ENCODE assay signal across 8 cellular contexts in the genomic region with DNA sequence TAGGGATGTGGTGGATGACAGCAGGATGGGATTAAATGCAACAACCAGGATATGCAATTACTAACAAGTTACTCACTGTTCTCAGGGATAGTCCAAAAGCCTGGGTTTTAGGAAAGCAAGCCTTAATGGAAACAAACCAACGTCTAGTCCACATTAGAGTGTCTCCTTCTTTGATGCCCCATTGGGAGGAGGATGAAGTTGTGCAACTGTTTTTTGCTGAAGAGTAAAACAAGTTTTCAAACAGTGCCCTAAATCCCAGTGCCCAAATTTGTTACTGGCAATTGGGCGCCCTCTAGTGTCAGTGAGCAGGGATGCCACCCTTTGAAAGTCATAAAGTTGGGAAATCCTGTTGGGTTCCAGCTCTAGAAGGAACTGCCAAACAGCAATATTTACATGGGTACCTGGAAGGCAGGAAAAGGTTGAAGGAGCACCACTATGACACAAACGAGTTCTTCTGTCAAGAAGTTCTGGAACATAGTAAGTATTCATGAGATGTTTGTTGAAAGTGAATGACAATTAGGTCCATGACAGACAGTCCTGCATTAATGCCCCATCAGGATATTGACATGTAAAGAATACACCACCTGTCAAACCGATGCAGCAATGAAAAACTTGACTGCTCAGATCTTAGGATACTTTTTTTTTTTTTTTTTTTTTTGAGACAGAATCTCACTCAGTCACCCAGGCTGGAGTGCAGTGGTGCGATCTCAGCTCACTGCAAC. TPM values are rescaled to one million over a fixed set of nuclear protein-coding genes. Genes with fewer than 3 reads are reported as not detected.
A peak's percentile ranks its signal among the peaks of the same experiment; 100 is the strongest.
DNase-seq lines count a peak whose midpoint lies in the region; ATAC-seq and TF ChIP-seq lines count a peak whose summit lies in the region.

No MANE protein-coding gene starts in this region.

- no peak overlapping the region for H3K4me3 ChIP-seq in testis

- H3K27me3 Mint-ChIP-seq in CD14-positive monocyte (ENCODE audit: low read depth in 3 of 3) (peaks cover 12 to 26% (median 13%) of the 10 kb centered on the region in 3 donors), endothelial cell (ENCODE audit: unreplicated experiment) (no peaks in the 10 kb centered on the region)

- CTCF ChIA-PET in HEK293T (lab: Yijun Ruan, JAX): interaction anchor here (0.6 to 4.9 kb wide), 9 partner anchors 11 to 390 kb away, joined by 3 to 86 read pairs (median 4); a partner anchor contains a TSS

- H3K36me3 ChIP-seq in testis (ENCODE audit: low read depth, missing control alignments): no peaks in the 10 kb centered on the region

- H3K27ac Mint-ChIP-seq in CD14-positive monocyte (no peak overlapping the region), endothelial cell (ENCODE audit: unreplicated experiment) (no peak overlapping the region)

- 34 to 45% methylated on average over 5 of the region's 5 CpGs for WGBS in testis, 2 donors

- peaks cover 5% of the 10 kb centered on the region for H3K4me1 ChIP-seq in testis

- H3K4me3 Mint-ChIP-seq in CD14-positive monocyte (no peak overlapping the region), endothelial cell (ENCODE audit: unreplicated experiment) (no peak overlapping the region)

- H3K4me1 Mint-ChIP-seq in CD14-positive monocyte (no peaks in the 10 kb centered on the region), endothelial cell (ENCODE audit: unreplicated experiment) (no peaks in the 10 kb centered on the region)

- TF ChIP-seq POLR2A in testis (IDR thresholded peaks at IDR 0.05): no peak

- no peaks in the 10 kb centered on the region for H3K27me3 ChIP-seq in testis

- H3K36me3 Mint-ChIP-seq in CD14-positive monocyte (no peaks in the 10 kb centered on the region), endothelial cell (ENCODE audit: low read depth, unreplicated experiment) (no peaks in the 10 kb centered on the region)

- H3K9me3 Mint-ChIP-seq in CD14-positive monocyte: no peaks in the 10 kb centered on the region
- H3K9me3 Mint-ChIP-seq in endothelial cell (ENCODE audit: unreplicated experiment): no peaks in the 10 kb centered on the region

- DNase-seq in CD14-positive monocyte (ENCODE audit: low spot score) (peak; percentile 61), HEK293T (ENCODE audit: extremely low spot score) (peak; percentile 65), NOMO-1 treated with DMSO at 0.1 percent for 48 hours (lab: John Stamatoyannopoulos, UW; ENCODE audit: unreplicated experiment) (peak; percentile 77), endothelial cell (ENCODE audit: low spot score) (peak; percentile 60), myocyte (ENCODE audit: low read depth) (peak; percentile 81), testis (peak; percentile 72)
- peak; percentile 38 to 47 for DNase-seq in activated CD8-positive, alpha-beta memory T cell treated with anti-CD3 and anti-CD28 coated beads for 4 hours (ENCODE audit: low read depth in 2 of 2)

- no peak overlapping the region for H3K27ac ChIP-seq in testis

- ATAC-seq in GM21423 (IDR thresholded peaks at IDR 0.05; ENCODE audit: unreplicated experiment): no peak

- H3K9me3 ChIP-seq in testis: no peaks in the 10 kb centered on the region

- TF ChIP-seq CTCF in CD14-positive monocyte (IDR thresholded peaks at IDR 0.05): peak; percentile 96
- TF ChIP-seq CTCF in endothelial cell (IDR thresholded peaks at IDR 0.05; ENCODE audit: unreplicated experiment): peak; percentile 97
- TF ChIP-seq CTCF in testis (IDR thresholded peaks at IDR 0.05): peak; percentile 90 to 97 (median 92)

- intact Hi-C loops in CD14-positive monocyte (cut with micrococcal nuclease): loop anchor here (2.0 kb wide), 1 partner anchor 388 kb away; no protein-coding TSS in a partner anchor
- intact Hi-C loops in testis (cut with DNase I; ENCODE audit: low total_unique reads): no loop called here

- POLR2A ChIA-PET in HEK293T (lab: Yijun Ruan, JAX): no interaction called here

TF ChIP-seq in HEK293T, 16 proteins besides CTCF, POLR2A, EP300 and RAD21:
- no peak for TF ChIP-seq SP1 (IDR thresholded peaks at IDR 0.05)
- TF ChIP-seq NFRKB (IDR thresholded peaks at IDR 0.05): no peak
- TF ChIP-seq, protein P1, sequence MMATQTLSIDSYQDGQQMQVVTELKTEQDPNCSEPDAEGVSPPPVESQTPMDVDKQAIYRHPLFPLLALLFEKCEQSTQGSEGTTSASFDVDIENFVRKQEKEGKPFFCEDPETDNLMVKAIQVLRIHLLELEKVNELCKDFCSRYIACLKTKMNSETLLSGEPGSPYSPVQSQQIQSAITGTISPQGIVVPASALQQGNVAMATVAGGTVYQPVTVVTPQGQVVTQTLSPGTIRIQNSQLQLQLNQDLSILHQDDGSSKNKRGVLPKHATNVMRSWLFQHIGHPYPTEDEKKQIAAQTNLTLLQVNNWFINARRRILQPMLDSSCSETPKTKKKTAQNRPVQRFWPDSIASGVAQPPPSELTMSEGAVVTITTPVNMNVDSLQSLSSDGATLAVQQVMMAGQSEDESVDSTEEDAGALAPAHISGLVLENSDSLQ (IDR thresholded peaks at IDR 0.05): no peak
- TF ChIP-seq ZNF384 (IDR thresholded peaks at IDR 0.05): no peak
- no peak for TF ChIP-seq FOXA1 (IDR thresholded peaks at IDR 0.05)
- no peak for TF ChIP-seq CTBP1 (IDR thresholded peaks at IDR 0.05; ENCODE audit: borderline replicate concordance)
- TF ChIP-seq FOXM1 (IDR thresholded peaks at IDR 0.05; ENCODE audit: borderline replicate concordance): no peak
- TF ChIP-seq HDGF (IDR thresholded peaks at IDR 0.05; ENCODE audit: borderline replicate concordance): no peak
- no peak for TF ChIP-seq FOXK2 (IDR thresholded peaks at IDR 0.05)
- no peak for TF ChIP-seq ELF4 (IDR thresholded peaks at IDR 0.05)
- no peak for TF ChIP-seq TARDBP (IDR thresholded peaks at IDR 0.05)
- TF ChIP-seq LEF1 (IDR thresholded peaks at IDR 0.05; ENCODE audit: borderline replicate concordance): no peak
- TF ChIP-seq BHLHE40 (IDR thresholded peaks at IDR 0.05; ENCODE audit: borderline replicate concordance): no peak
- TF ChIP-seq SUZ12 (IDR thresholded peaks at IDR 0.05): no peak

RNA-seq across cellular contexts. Expression of a gene that starts 11.1 kb away (rescaled TPM):
- under 1 TPM in 1 of 2 donors, not detected in 1; 0.33 TPM for polyA plus RNA-seq in CD14-positive monocyte
- 3.0 TPM for total RNA-seq in endothelial cell (ENCODE audit: unreplicated experiment)
- total RNA-seq in myocyte: 4.7 and 5.5 TPM in 2 replicates
- 3.3 TPM for polyA plus RNA-seq in myocyte (2012)
- total RNA-seq in testis: 10 to 100 TPM; 14.6 to 41.6 TPM
- 26.4 TPM for polyA plus RNA-seq in testis (ENCODE audit: insufficient read depth, low read depth, low replicate concordance)

RNA-seq across cellular contexts. Expression of a gene that starts 21.3 kb away (rescaled TPM):
- 1 to 10 TPM; 1.1 to 2.3 TPM for polyA plus RNA-seq in CD14-positive monocyte
- total RNA-seq in endothelial cell (ENCODE audit: unreplicated experiment): 7.7 TPM
- 19.8 and 23.2 TPM in 2 replicates for total RNA-seq in myocyte
- 18.5 TPM for polyA plus RNA-seq in myocyte (2012)
- total RNA-seq in testis: 10 to 100 TPM; 35.6 to 38.0 TPM
- polyA plus RNA-seq in testis (ENCODE audit: insufficient read depth, low read depth, low replicate concordance): 19.2 TPM
